In genomic region chr22:36371920-36372319, GRCh38 we compare ENCODE assay signal across 9 cellular contexts. TPM values are rescaled to one million over a fixed set of nuclear protein-coding genes. Genes with fewer than 3 reads are reported as not detected.
DNase-seq lines count a peak whose midpoint lies in the region; ATAC-seq and TF ChIP-seq lines count a peak whose summit lies in the region.
"Had no signal": no experiment of that assay in that cellular context is flagged by ENCODE, and none has a peak within 500 bp of the region (broad histone marks: within the 10 kb centered on the region; RNA-seq: fewer than 3 reads in every experiment).

No MANE protein-coding gene starts in this region.

- no peaks in the 10 kb centered on the region for H3K27me3 ChIP-seq in ascending aorta
- no peaks in the 10 kb centered on the region for H3K27me3 ChIP-seq in thyroid gland
- H3K27me3 ChIP-seq: SJSA1 had no signal

- peak overlapping the region; percentile 90 for H3K27ac Mint-ChIP-seq in activated naive CD4-positive, alpha-beta T cell treated with anti-CD3 and anti-CD28 coated beads, Interleukin-2, amount 10 ng/mL, durations not matched to agents 7 days and 5 days
- peak overlapping the region; percentile 100 for H3K27ac Mint-ChIP-seq in mesothelial cell of epicardium

- no peak for TF ChIP-seq POLR2A in thyroid gland (IDR thresholded peaks at IDR 0.05)

- no peaks in the 10 kb centered on the region for H3K27me3 Mint-ChIP-seq in activated naive CD4-positive, alpha-beta T cell treated with anti-CD3 and anti-CD28 coated beads, Interleukin-2, amount 10 ng/mL, durations not matched to agents 7 days and 5 days
- no peaks in the 10 kb centered on the region for H3K27me3 Mint-ChIP-seq in mesothelial cell of epicardium (ENCODE audit: low read depth)

- H3K27ac ChIP-seq in ascending aorta (peak overlapping the region; percentile 92 to 99), thyroid gland (peak overlapping the region; percentile 88 to 99 (median 93))

- no peak for TF ChIP-seq CTCF in ascending aorta (IDR thresholded peaks at IDR 0.05)
- no peak for TF ChIP-seq CTCF in mesothelial cell of epicardium (IDR thresholded peaks at IDR 0.05; ENCODE audit: unreplicated experiment)
- TF ChIP-seq CTCF in thyroid gland (IDR thresholded peaks at IDR 0.05) = no peak

- H3K9me3 ChIP-seq in ascending aorta = no peaks in the 10 kb centered on the region
- no peaks in the 10 kb centered on the region for H3K9me3 ChIP-seq in thyroid gland
- H3K9me3 ChIP-seq: SJSA1 had no signal

- no peak for DNase-seq in activated naive CD4-positive, alpha-beta T cell treated with anti-CD3 and anti-CD28 coated beads, Interleukin-2, amount 10 ng/mL, durations not matched to agents 7 days and 5 days
- no peak for DNase-seq in activated naive CD4-positive, alpha-beta T cell treated with anti-CD3 and anti-CD28 coated beads, Interleukin-2, amount 50 U/mL, for 16 hours
- DNase-seq in ascending aorta (ENCODE audit: low spot score in 2 of 2) = no peak
- no peak for DNase-seq in mesothelial cell of epicardium (ENCODE audit: low spot score in 2 of 2, unreplicated experiment in 2 of 2)
- DNase-seq in thyroid gland = no peak
- DNase-seq in stimulated activated CD4-positive, alpha-beta T cell treated with anti-CD3 and anti-CD28 coated beads, Interleukin-15, amount 100 ng/mL, for 24 hours = no peak
- no peak for DNase-seq in hippocampal formation (lab: John Stamatoyannopoulos, UW)

- H3K4me3 ChIP-seq in ascending aorta (peak overlapping the region in 1 of 2 donors; percentile 54), thyroid gland (replicated peaks in 1 of 3) (no peak overlapping the region)
- H3K4me3 ChIP-seq: SJSA1 had no signal

- CTCF ChIA-PET in activated naive CD4-positive, alpha-beta T cell treated with anti-CD3 and anti-CD28 coated beads, Interleukin-2, amount 10 ng/mL, durations not matched to agents 7 days and 5 days (lab: Charles Lee) = interaction anchor here (0.9 to 2.7 kb wide), 4 partner anchors 10 to 37 kb away, joined by 3 to 7 read pairs (median 3); no protein-coding TSS in a partner anchor

- peaks cover 15 to 22% of the 10 kb centered on the region in 2 donors for H3K36me3 ChIP-seq in ascending aorta
- H3K36me3 ChIP-seq in thyroid gland = no peaks in the 10 kb centered on the region

- 84 to 92% methylated on average over 2 of the region's 2 CpGs for WGBS in thyroid gland, 2 donors

- peak overlapping the region; percentile 75 for H3K4me3 Mint-ChIP-seq in activated naive CD4-positive, alpha-beta T cell treated with anti-CD3 and anti-CD28 coated beads, Interleukin-2, amount 10 ng/mL, durations not matched to agents 7 days and 5 days
- no peak overlapping the region for H3K4me3 Mint-ChIP-seq in mesothelial cell of epicardium

- H3K36me3 Mint-ChIP-seq in activated naive CD4-positive, alpha-beta T cell treated with anti-CD3 and anti-CD28 coated beads, Interleukin-2, amount 10 ng/mL, durations not matched to agents 7 days and 5 days = peaks cover 68% of the 10 kb centered on the region
- peaks cover 2% of the 10 kb centered on the region for H3K36me3 Mint-ChIP-seq in mesothelial cell of epicardium

- no peak for ATAC-seq in GM19467 (IDR thresholded peaks at IDR 0.05; ENCODE audit: unreplicated experiment)

- H3K4me1 Mint-ChIP-seq in activated naive CD4-positive, alpha-beta T cell treated with anti-CD3 and anti-CD28 coated beads, Interleukin-2, amount 10 ng/mL, durations not matched to agents 7 days and 5 days = peaks cover 97% of the 10 kb centered on the region
- H3K4me1 Mint-ChIP-seq in mesothelial cell of epicardium = peaks cover 68% of the 10 kb centered on the region

- peaks cover 73 to 98% of the 10 kb centered on the region in 2 donors for H3K4me1 ChIP-seq in ascending aorta
- H3K4me1 ChIP-seq in thyroid gland = peaks cover 93 to 99% of the 10 kb centered on the region in 2 donors

- no peaks in the 10 kb centered on the region for H3K9me3 Mint-ChIP-seq in activated naive CD4-positive, alpha-beta T cell treated with anti-CD3 and anti-CD28 coated beads, Interleukin-2, amount 10 ng/mL, durations not matched to agents 7 days and 5 days
- H3K9me3 Mint-ChIP-seq in mesothelial cell of epicardium = no peaks in the 10 kb centered on the region

- intact Hi-C loops in ascending aorta (cut with DNase I) = no loop called here
- intact Hi-C loops in thyroid gland (cut with DNase I) = no loop called here

RNA-seq across cellular contexts. Expression of gene MYH9, which starts 15.8 kb away (rescaled TPM):
- total RNA-seq in ascending aorta = 1,114 TPM
- 321 to 346 TPM (median 341 TPM) in 3 replicates for total RNA-seq in mesothelial cell of epicardium
- 100 to 1,000 TPM; 228 to 375 (median 275) TPM for total RNA-seq in thyroid gland
